ENCODE assay signal across 8 cellular contexts in genomic region chr9:1659036-1659701, GRCh38.
"Had no signal": no experiment of that assay in that cellular context is flagged by ENCODE, and none has a peak within 500 bp of the region (broad histone marks: within the 10 kb centered on the region; RNA-seq: fewer than 3 reads in every experiment).

No MANE protein-coding gene starts in this region.

- DNase-seq: H9, HCEC 1CT, KBM-7 had no signal

- ATAC-seq: GM23338, HepG2 had no signal

- FAIRE-seq: H1, H54, HepG2 had no signal

- H3K4me3 ChIP-seq: GM23338 had no signal

- H3K27ac ChIP-seq: HL-60 had no signal
